Comparison of ENCODE assay signal across 13 cellular contexts in genomic region chr6:134029495-134030455, GRCh38. TPM values are rescaled to one million over a fixed set of nuclear protein-coding genes. Genes with fewer than 3 reads are reported as not detected.
DNase-seq lines count a peak whose midpoint lies in the region; ATAC-seq and TF ChIP-seq lines count a peak whose summit lies in the region.
"Had no signal": no experiment of that assay in that cellular context is flagged by ENCODE, and none has a peak within 500 bp of the region (broad histone marks: within the 10 kb centered on the region; RNA-seq: fewer than 3 reads in every experiment).

No MANE protein-coding gene starts in this region.

- no peaks in the 10 kb centered on the region for H4K20me1 ChIP-seq in smooth muscle cell (ENCODE audit: low read depth)

- H3K4me1 ChIP-seq in smooth muscle cell (ENCODE audit: low read depth) (peaks cover 19% of the 10 kb centered on the region), gastroesophageal sphincter (peaks cover 0 to 19% (median 0%) of the 10 kb centered on the region in 3 donors)

- no peak for TF ChIP-seq EP300 in gastroesophageal sphincter (IDR thresholded peaks at IDR 0.05)

- 80% methylated on average over 6 of the region's 6 CpGs for WGBS in smooth muscle cell (ENCODE audit: low lambda C conversion rate)
- WGBS in gastroesophageal sphincter (ENCODE audit: low coverage in 1 of 2), 2 donors, result 51 to 61% methylated on average over 4 of the region's 6 CpGs

- H3K4me2 ChIP-seq in smooth muscle cell, result no peak overlapping the region

- H3K79me2 ChIP-seq in smooth muscle cell (ENCODE audit: low read depth), result no peaks in the 10 kb centered on the region

- no peak overlapping the region for H3K9ac ChIP-seq in smooth muscle cell (ENCODE audit: low read depth)

- peak; percentile 94 for DNase-seq in EH (ENCODE audit: low read depth)
- DNase-seq in NCI-H748 treated with DMSO at 0.1 percent for 48 hours (lab: John Stamatoyannopoulos, UW), result peak; percentile 16
- peak; percentile 94 for DNase-seq in choroid plexus epithelial cell (ENCODE audit: low read depth)
- DNase-seq in myocyte (ENCODE audit: low read depth), result peak; percentile 56
- no peak for DNase-seq in NCI-H187 treated with DMSO at 0.1 percent for 48 hours (lab: John Stamatoyannopoulos, UW)
- no peak for DNase-seq in smooth muscle cell (lab: John Stamatoyannopoulos, UW; ENCODE audit: unreplicated experiment)
- DNase-seq: activated CD4-positive, alpha-beta T cell treated with anti-CD3 and anti-CD28 coated beads, Interleukin-2, amount 50 U/mL, for 4 hours; amygdala; DMS79; glutamatergic neuron; natural killer cell had no signal

- H3K4me3 ChIP-seq in choroid plexus epithelial cell (ENCODE audit: low read depth, low read length), result no peak overlapping the region
- H3K4me3 ChIP-seq in smooth muscle cell, result no peak overlapping the region
- no peak overlapping the region for H3K4me3 ChIP-seq in gastroesophageal sphincter

- H3K9me3 ChIP-seq in smooth muscle cell (replicated peaks; ENCODE audit: low read depth) (no peaks in the 10 kb centered on the region), gastroesophageal sphincter (no peaks in the 10 kb centered on the region)

- no peak for TF ChIP-seq CTCF in choroid plexus epithelial cell (conservative IDR thresholded peaks at IDR 0.05; ENCODE audit: low read depth, low read length)
- TF ChIP-seq CTCF in smooth muscle cell (IDR thresholded peaks at IDR 0.05; ENCODE audit: borderline replicate concordance, insufficient read depth, poor library complexity, severe bottlenecking), result no peak
- TF ChIP-seq CTCF in gastroesophageal sphincter (IDR thresholded peaks at IDR 0.05), result no peak

- H3K36me3 ChIP-seq in smooth muscle cell (ENCODE audit: low read depth) (no peaks in the 10 kb centered on the region), gastroesophageal sphincter (peaks cover 0 to 14% of the 10 kb centered on the region in 2 donors)

- ATAC-seq in HG03457 (IDR thresholded peaks at IDR 0.05; ENCODE audit: unreplicated experiment) (no peak), gastroesophageal sphincter (no peak)
- ATAC-seq: natural killer cell had no signal

- H3K27me3 ChIP-seq in smooth muscle cell (ENCODE audit: low read depth) (no peaks in the 10 kb centered on the region), gastroesophageal sphincter (no peaks in the 10 kb centered on the region)

- no peak overlapping the region for H2AFZ ChIP-seq in smooth muscle cell (ENCODE audit: low read depth)

- no peaks in the 10 kb centered on the region for H3F3A ChIP-seq in smooth muscle cell (ENCODE audit: low read depth)

- no peak for TF ChIP-seq POLR2A in gastroesophageal sphincter (IDR thresholded peaks at IDR 0.05)

- no peak overlapping the region for H3K27ac ChIP-seq in smooth muscle cell (ENCODE audit: low read depth)
- peak overlapping the region in 1 of 4 donors; percentile 2 for H3K27ac ChIP-seq in gastroesophageal sphincter

RNA-seq across cellular contexts. Expression of gene SLC2A12, which starts 22.6 kb away (rescaled TPM):
- 3.9 and 4.3 TPM in 2 replicates for total RNA-seq in myocyte
- 0.83 TPM for polyA plus RNA-seq in myocyte (2012)
- 1.8 and 2.3 TPM in 2 replicates for total RNA-seq in smooth muscle cell
- 0.08 and 0.67 TPM in 2 replicates for polyA plus RNA-seq in smooth muscle cell
- total RNA-seq in gastroesophageal sphincter, result 10 to 100 TPM; 22.8 to 70.5 (median 42.0) TPM

Comparison
In these comparisons a context has a peak if more than half of its experiments do, and no peak if none do; other contexts are left out.
1. DNase-seq: peak in EH (single experiment), NCI-H748 treated with DMSO at 0.1 percent for 48 hours (single experiment), choroid plexus epithelial cell (single experiment) and myocyte (single experiment); none in NCI-H187 treated with DMSO at 0.1 percent for 48 hours (single experiment) and smooth muscle cell (single experiment).